Comparison of ENCODE assay signal across 11 cellular contexts in the genomic region with DNA sequence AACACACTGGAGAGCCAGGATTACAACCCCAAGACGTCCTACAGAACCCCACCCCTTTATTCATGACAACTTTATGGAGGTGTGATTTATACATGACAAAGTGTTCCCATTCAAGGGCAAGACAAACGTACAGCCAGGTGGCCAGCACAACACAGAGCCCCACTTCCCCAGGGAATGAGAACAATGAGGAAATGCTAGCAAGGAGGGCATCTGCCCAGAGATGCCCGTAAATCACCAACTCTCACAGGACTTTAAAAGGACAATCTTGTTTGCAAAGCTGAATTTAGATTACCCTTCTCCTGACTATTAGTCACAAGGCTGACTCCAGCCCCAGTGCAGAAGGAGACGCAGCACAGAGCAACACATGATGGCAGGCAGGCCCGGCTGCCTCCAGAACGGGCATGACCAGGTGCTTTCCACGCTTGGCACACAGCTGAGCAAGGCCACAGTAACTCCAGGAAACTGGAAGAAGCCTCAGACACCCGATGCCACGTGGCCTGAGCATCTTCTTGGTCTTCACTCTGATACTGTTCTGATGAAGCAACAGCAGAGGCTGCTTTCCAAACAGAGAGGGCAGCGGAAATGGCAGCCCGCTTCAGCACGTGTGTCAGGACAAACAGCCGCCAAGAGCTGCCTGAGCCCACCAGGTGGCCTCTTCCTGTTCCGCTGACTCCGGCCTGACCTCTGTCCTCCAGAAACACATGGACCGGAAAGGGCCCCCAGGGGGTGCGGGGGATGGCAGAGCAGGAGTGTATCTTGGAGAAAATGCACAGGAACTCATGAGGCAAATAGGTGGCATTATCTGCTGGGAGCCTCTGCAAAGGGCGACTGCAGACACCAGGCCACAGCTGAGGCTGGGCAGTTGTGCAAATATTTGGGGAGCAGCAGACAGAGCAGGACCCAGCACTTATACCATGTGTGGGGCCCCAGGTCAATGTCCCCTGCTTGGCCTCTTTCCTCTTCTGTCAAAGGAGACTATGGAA. TPM values are rescaled to one million over a fixed set of nuclear protein-coding genes. Genes with fewer than 3 reads are reported as not detected.
DNase-seq lines count a peak whose midpoint lies in the region; ATAC-seq and TF ChIP-seq lines count a peak whose summit lies in the region.
"Had no signal": no experiment of that assay in that cellular context is flagged by ENCODE, and none has a peak within 500 bp of the region (broad histone marks: within the 10 kb centered on the region; RNA-seq: fewer than 3 reads in every experiment).

No MANE protein-coding gene starts in this region.

- ATAC-seq in body of pancreas (no peak), mucosa of descending colon (peak; percentile 83), HG02981 (IDR thresholded peaks at IDR 0.05; ENCODE audit: unreplicated experiment) (no peak)
- ATAC-seq in activated naive CD8-positive, alpha-beta T cell treated with anti-CD3 and anti-CD28 coated beads, Interleukin-2, amount 50 U/mL, for 24 hours, result no peak
- ATAC-seq: natural killer cell had no signal

- H3K36me3 ChIP-seq in CD8-positive, alpha-beta memory T cell (ENCODE audit: insufficient read depth, low read length), result no peaks in the 10 kb centered on the region
- H3K36me3 ChIP-seq in body of pancreas (replicated peaks in 1 of 2; ENCODE audit: insufficient read depth in 1 of 2, low read depth in 2 of 2) (no peaks in the 10 kb centered on the region), mucosa of descending colon (ENCODE audit: low read depth) (no peaks in the 10 kb centered on the region)

- no peaks in the 10 kb centered on the region for H3K4me1 ChIP-seq in CD8-positive, alpha-beta memory T cell (ENCODE audit: insufficient read depth, low read length)
- peaks cover 81% of the 10 kb centered on the region for H3K4me1 ChIP-seq in body of pancreas
- peaks cover 19% of the 10 kb centered on the region for H3K4me1 ChIP-seq in mucosa of descending colon (ENCODE audit: low read depth)

- TF ChIP-seq CTCF in body of pancreas (IDR thresholded peaks at IDR 0.05), result no peak
- no peak for TF ChIP-seq CTCF in mucosa of descending colon (IDR thresholded peaks at IDR 0.05)

- no peaks in the 10 kb centered on the region for H3K27me3 ChIP-seq in CD8-positive, alpha-beta memory T cell (ENCODE audit: insufficient read depth, low read length, poor library complexity, severe bottlenecking)
- no peaks in the 10 kb centered on the region for H3K27me3 ChIP-seq in body of pancreas

- POLR2A ChIA-PET in CD8-positive, alpha-beta memory T cell (lab: Charles Lee), result no interaction called here

- H3K9me3 ChIP-seq in CD8-positive, alpha-beta memory T cell (ENCODE audit: low read length), result no peaks in the 10 kb centered on the region
- no peaks in the 10 kb centered on the region for H3K9me3 ChIP-seq in body of pancreas
- H3K9me3 ChIP-seq in mucosa of descending colon, result no peaks in the 10 kb centered on the region

- H3K4me3 ChIP-seq in CD8-positive, alpha-beta memory T cell (ENCODE audit: low read length), result no peak overlapping the region
- H3K4me3 ChIP-seq in body of pancreas, result no peak overlapping the region
- no peak overlapping the region for H3K4me3 ChIP-seq in mucosa of descending colon

- CTCF ChIA-PET in CD8-positive, alpha-beta memory T cell (lab: Charles Lee), result no interaction called here

- intact Hi-C loops in body of pancreas (cut with DNase I) (no loop called here), mucosa of descending colon (cut with DNase I, micrococcal nuclease) (no loop called here)

- WGBS in body of pancreas, 2 donors, result 47 to 56% methylated on average over 12 to 18 of the region's 18 CpGs

- H3K27ac ChIP-seq in CD8-positive, alpha-beta memory T cell (ENCODE audit: low read depth, low read length), result peak overlapping the region; percentile 17
- H3K27ac ChIP-seq in body of pancreas, result peak overlapping the region in 3 of 4 donors; percentile 25 to 54 (median 41)

- no peak for DNase-seq in CD8-positive, alpha-beta memory T cell
- DNase-seq in NCI-H1105 (lab: John Stamatoyannopoulos, UW), result peak; percentile 1
- DNase-seq in body of pancreas, result peak in 3 of 4 donors; percentile 34 to 44 (median 39)
- peak; percentile 28 to 60 (median 56) for DNase-seq in mucosa of descending colon
- no peak for DNase-seq in NOMO-1 treated with DMSO at 0.1 percent for 48 hours (lab: John Stamatoyannopoulos, UW; ENCODE audit: unreplicated experiment)
- no peak for DNase-seq in activated naive CD4-positive, alpha-beta T cell (lab: John Stamatoyannopoulos, UW)
- no peak for DNase-seq in activated naive CD8-positive, alpha-beta T cell treated with anti-CD3 and anti-CD28 coated beads, Interleukin-2, amount 50 U/mL, for 24 hours
- DNase-seq: activated CD4-positive, alpha-beta T cell treated with anti-CD3 and anti-CD28 coated beads for 48 hours; natural killer cell; stimulated activated naive CD4-positive, alpha-beta T cell had no signal

- H3K36me3 Mint-ChIP-seq in CD8-positive, alpha-beta memory T cell, result peaks cover 0 to under 1% (median 0%) of the 10 kb centered on the region in 3 donors
- H3K36me3 Mint-ChIP-seq in activated naive CD8-positive, alpha-beta T cell treated with anti-CD3 and anti-CD28 coated beads, Interleukin-2, amount 50 U/mL, for 24 hours (ENCODE audit: low read depth), result no peaks in the 10 kb centered on the region
- H3K36me3 Mint-ChIP-seq: natural killer cell had no signal

- no peak overlapping the region for H3K4me3 Mint-ChIP-seq in CD8-positive, alpha-beta memory T cell
- no peak overlapping the region for H3K4me3 Mint-ChIP-seq in activated naive CD8-positive, alpha-beta T cell treated with anti-CD3 and anti-CD28 coated beads, Interleukin-2, amount 50 U/mL, for 24 hours
- H3K4me3 Mint-ChIP-seq: natural killer cell had no signal

- no peak overlapping the region for H3K27ac Mint-ChIP-seq in CD8-positive, alpha-beta memory T cell
- H3K27ac Mint-ChIP-seq in activated naive CD8-positive, alpha-beta T cell treated with anti-CD3 and anti-CD28 coated beads, Interleukin-2, amount 50 U/mL, for 24 hours, result no peak overlapping the region
- H3K27ac Mint-ChIP-seq: natural killer cell had no signal

- TF ChIP-seq POLR2A in body of pancreas (IDR thresholded peaks at IDR 0.05), result no peak

- no peaks in the 10 kb centered on the region for H3K9me3 Mint-ChIP-seq in CD8-positive, alpha-beta memory T cell
- no peaks in the 10 kb centered on the region for H3K9me3 Mint-ChIP-seq in activated naive CD8-positive, alpha-beta T cell treated with anti-CD3 and anti-CD28 coated beads, Interleukin-2, amount 50 U/mL, for 24 hours
- H3K9me3 Mint-ChIP-seq: natural killer cell had no signal

- H3K27me3 Mint-ChIP-seq in CD8-positive, alpha-beta memory T cell, result peaks cover 16 to 39% of the 10 kb centered on the region in 2 donors
- peaks cover 10% of the 10 kb centered on the region for H3K27me3 Mint-ChIP-seq in activated naive CD8-positive, alpha-beta T cell treated with anti-CD3 and anti-CD28 coated beads, Interleukin-2, amount 50 U/mL, for 24 hours

- peaks cover 0 to 5% (median 0%) of the 10 kb centered on the region in 3 donors for H3K4me1 Mint-ChIP-seq in CD8-positive, alpha-beta memory T cell
- no peaks in the 10 kb centered on the region for H3K4me1 Mint-ChIP-seq in activated naive CD8-positive, alpha-beta T cell treated with anti-CD3 and anti-CD28 coated beads, Interleukin-2, amount 50 U/mL, for 24 hours
- H3K4me1 Mint-ChIP-seq: natural killer cell had no signal

RNA-seq across cellular contexts. Expression of gene ROR2, which starts 51.3 kb away (rescaled TPM):
- not detected for total RNA-seq in CD8-positive, alpha-beta memory T cell
- 2.0 TPM for polyA plus RNA-seq in CD8-positive, alpha-beta memory T cell
- 1 to 10 TPM; 4.0 to 5.4 TPM for total RNA-seq in body of pancreas
- 10 to 100 TPM in 1 of 3 donors, 1 to 10 TPM in 2; 3.9 to 56.0 (median 6.5) TPM for total RNA-seq in mucosa of descending colon

Comparison
In these comparisons a context has a peak if more than half of its experiments do, and no peak if none do; other contexts are left out.
1. DNase-seq: peak in NCI-H1105 (single experiment), body of pancreas (3 of 4) and mucosa of descending colon (3 of 3); none in CD8-positive, alpha-beta memory T cell (0 of 5), NOMO-1 treated with DMSO at 0.1 percent for 48 hours (single experiment), activated naive CD4-positive, alpha-beta T cell (0 of 4) and activated naive CD8-positive, alpha-beta T cell treated with anti-CD3 and anti-CD28 coated beads, Interleukin-2, amount 50 U/mL, for 24 hours (single experiment).
2. RNA of gene ROR2, which starts 51.3 kb away (total RNA-seq): 3.9 to 56.0 TPM in mucosa of descending colon and 4.0 to 5.4 TPM in body of pancreas; not detected in CD8-positive, alpha-beta memory T cell; every median in the first group is over 4 times any median in the second.